In the genomic region with DNA sequence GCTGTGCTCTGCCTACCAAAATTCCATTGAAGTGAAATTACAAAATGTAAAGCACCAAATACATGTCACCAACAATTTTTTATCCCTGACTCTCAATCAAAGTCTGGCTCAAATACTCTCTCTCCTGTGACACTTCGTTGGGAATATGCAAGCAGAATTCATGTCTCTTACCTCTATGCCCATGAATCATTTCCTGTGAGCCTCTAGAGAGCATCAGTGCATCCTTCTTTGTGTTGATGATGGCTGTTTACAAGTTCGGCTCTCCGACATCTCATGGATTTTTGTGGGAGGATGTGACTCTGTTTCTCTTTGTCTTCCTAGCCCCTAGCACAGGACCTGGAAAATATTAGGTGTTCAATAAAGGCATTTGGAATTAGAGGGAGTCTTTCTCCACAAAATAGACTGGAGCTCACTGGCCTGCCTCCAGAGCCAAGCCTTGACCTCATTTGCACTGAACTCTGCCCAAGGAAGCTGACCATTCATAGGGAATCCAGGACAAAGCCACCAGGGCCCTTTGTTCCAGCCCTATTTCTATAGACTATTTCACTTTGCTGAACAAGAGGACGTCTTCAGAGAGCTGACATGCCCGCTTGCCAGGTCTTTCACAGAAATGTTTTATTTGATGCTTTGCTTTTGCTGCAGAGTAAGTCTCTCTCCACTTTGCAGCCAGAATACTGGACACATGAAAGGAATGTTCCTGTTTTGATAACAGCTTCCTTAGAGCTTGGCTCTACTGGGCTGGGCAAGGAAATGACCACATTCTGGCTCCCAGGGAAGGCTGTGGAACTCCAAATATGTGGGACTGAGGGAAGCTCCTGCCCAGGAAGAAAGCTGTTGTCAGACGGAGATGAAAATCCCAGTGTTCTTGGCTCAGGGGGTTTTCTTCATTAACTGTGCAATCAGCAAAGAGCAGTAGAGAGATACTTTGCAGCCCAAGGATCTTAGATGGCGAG, we compare ENCODE assay signal across 1 cellular context.
TF ChIP-seq lines count a peak whose summit lies in the region.

No MANE protein-coding gene starts in this region.

TF ChIP-seq in Ishikawa, 13 proteins besides CTCF, POLR2A, EP300 and RAD21 (continued from another document):
- TF ChIP-seq, protein P1, sequence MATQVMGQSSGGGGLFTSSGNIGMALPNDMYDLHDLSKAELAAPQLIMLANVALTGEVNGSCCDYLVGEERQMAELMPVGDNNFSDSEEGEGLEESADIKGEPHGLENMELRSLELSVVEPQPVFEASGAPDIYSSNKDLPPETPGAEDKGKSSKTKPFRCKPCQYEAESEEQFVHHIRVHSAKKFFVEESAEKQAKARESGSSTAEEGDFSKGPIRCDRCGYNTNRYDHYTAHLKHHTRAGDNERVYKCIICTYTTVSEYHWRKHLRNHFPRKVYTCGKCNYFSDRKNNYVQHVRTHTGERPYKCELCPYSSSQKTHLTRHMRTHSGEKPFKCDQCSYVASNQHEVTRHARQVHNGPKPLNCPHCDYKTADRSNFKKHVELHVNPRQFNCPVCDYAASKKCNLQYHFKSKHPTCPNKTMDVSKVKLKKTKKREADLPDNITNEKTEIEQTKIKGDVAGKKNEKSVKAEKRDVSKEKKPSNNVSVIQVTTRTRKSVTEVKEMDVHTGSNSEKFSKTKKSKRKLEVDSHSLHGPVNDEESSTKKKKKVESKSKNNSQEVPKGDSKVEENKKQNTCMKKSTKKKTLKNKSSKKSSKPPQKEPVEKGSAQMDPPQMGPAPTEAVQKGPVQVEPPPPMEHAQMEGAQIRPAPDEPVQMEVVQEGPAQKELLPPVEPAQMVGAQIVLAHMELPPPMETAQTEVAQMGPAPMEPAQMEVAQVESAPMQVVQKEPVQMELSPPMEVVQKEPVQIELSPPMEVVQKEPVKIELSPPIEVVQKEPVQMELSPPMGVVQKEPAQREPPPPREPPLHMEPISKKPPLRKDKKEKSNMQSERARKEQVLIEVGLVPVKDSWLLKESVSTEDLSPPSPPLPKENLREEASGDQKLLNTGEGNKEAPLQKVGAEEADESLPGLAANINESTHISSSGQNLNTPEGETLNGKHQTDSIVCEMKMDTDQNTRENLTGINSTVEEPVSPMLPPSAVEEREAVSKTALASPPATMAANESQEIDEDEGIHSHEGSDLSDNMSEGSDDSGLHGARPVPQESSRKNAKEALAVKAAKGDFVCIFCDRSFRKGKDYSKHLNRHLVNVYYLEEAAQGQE (IDR thresholded peaks at IDR 0.05; ENCODE audit: low read depth), result no peak
- no peak for TF ChIP-seq TAF1 (IDR thresholded peaks at IDR 0.05; ENCODE audit: low read depth)
- TF ChIP-seq TCF12 (IDR thresholded peaks at IDR 0.05; ENCODE audit: low read depth), result no peak
